ENCODE assay signal across 1 cellular context in the genomic region with DNA sequence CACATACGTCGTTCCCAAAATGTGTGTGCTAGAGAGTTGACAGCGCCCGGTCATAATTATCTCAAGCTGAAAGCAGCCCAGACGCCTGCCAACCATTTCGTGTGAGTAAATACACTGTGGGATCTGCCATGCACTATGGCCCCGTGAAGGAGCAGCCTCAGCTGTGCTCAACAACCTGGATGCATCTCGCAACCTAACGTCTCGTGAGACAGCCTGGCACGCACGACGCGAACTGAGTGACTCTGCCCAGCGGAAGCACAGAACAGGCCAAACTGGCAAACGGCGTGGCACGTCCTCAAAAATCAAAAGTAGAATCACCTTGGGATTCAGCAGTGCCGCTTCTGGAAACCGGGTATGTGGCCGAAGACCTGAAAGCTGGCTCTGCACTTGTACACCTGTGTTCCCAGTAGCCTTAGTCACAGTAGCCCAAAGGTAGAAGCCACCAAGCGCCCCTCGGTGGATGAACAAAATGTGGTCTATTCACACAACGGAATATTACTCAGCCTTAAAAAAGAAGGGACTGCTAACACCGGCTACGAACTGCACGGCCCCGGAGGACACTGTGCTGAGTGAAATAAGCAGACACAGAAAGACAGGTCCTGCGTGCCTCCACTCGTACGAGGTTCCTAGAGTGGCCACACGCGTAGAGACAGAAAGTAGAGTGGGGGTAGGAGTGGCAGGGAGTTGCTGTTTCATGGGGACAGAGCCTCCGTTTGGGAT.
TF ChIP-seq lines count a peak whose summit lies in the region.

No MANE protein-coding gene starts in this region.

TF ChIP-seq in HepG2, 621 proteins besides CTCF, POLR2A, EP300 and RAD21:
- TF ChIP-seq SMARCC2 (IDR thresholded peaks at IDR 0.05) (no peak), ZNF460 (CRISPR knock-in tag; IDR thresholded peaks at IDR 0.05; ENCODE audit: borderline replicate concordance) (no peak), STAT5B (CRISPR knock-in tag; IDR thresholded peaks at IDR 0.05) (no peak), ZNF776 (CRISPR knock-in tag; IDR thresholded peaks at IDR 0.05) (no peak), ZNF549 (CRISPR knock-in tag; IDR thresholded peaks at IDR 0.05) (no peak), MAZ (IDR thresholded peaks at IDR 0.05; ENCODE audit: borderline replicate concordance, low read depth, low read length) (no peak), MAZ (CRISPR knock-in tag; IDR thresholded peaks at IDR 0.05; ENCODE audit: low read depth) (no peak), ZNF724P (CRISPR knock-in tag; IDR thresholded peaks at IDR 0.05; ENCODE audit: borderline replicate concordance) (no peak), ZNF33A (CRISPR knock-in tag; IDR thresholded peaks at IDR 0.05; ENCODE audit: borderline replicate concordance) (no peak), TEAD3 (CRISPR knock-in tag; optimal IDR thresholded peaks at IDR 0.05; ENCODE audit: borderline replicate concordance) (no peak), MXD4 (CRISPR knock-in tag; IDR thresholded peaks at IDR 0.05) (no peak), FOXM1 (CRISPR knock-in tag; IDR thresholded peaks at IDR 0.05) (no peak), NFRKB (IDR thresholded peaks at IDR 0.05) (no peak), SRY (CRISPR knock-in tag; IDR thresholded peaks at IDR 0.05) (no peak), ZNF331 (CRISPR knock-in tag; IDR thresholded peaks at IDR 0.05) (no peak), CCDC6 (CRISPR knock-in tag; IDR thresholded peaks at IDR 0.05) (no peak), ZNF747 (CRISPR knock-in tag; IDR thresholded peaks at IDR 0.05; ENCODE audit: borderline replicate concordance) (no peak), SOX5 (CRISPR knock-in tag; IDR thresholded peaks at IDR 0.05; ENCODE audit: borderline replicate concordance) (no peak)
- TF ChIP-seq, protein P1, sequence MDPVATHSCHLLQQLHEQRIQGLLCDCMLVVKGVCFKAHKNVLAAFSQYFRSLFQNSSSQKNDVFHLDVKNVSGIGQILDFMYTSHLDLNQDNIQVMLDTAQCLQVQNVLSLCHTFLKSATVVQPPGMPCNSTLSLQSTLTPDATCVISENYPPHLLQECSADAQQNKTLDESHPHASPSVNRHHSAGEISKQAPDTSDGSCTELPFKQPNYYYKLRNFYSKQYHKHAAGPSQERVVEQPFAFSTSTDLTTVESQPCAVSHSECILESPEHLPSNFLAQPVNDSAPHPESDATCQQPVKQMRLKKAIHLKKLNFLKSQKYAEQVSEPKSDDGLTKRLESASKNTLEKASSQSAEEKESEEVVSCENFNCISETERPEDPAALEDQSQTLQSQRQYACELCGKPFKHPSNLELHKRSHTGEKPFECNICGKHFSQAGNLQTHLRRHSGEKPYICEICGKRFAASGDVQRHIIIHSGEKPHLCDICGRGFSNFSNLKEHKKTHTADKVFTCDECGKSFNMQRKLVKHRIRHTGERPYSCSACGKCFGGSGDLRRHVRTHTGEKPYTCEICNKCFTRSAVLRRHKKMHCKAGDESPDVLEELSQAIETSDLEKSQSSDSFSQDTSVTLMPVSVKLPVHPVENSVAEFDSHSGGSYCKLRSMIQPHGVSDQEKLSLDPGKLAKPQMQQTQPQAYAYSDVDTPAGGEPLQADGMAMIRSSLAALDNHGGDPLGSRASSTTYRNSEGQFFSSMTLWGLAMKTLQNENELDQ (CRISPR knock-in tag; IDR thresholded peaks at IDR 0.05; ENCODE audit: borderline replicate concordance), result no peak
- TF ChIP-seq, protein P2, sequence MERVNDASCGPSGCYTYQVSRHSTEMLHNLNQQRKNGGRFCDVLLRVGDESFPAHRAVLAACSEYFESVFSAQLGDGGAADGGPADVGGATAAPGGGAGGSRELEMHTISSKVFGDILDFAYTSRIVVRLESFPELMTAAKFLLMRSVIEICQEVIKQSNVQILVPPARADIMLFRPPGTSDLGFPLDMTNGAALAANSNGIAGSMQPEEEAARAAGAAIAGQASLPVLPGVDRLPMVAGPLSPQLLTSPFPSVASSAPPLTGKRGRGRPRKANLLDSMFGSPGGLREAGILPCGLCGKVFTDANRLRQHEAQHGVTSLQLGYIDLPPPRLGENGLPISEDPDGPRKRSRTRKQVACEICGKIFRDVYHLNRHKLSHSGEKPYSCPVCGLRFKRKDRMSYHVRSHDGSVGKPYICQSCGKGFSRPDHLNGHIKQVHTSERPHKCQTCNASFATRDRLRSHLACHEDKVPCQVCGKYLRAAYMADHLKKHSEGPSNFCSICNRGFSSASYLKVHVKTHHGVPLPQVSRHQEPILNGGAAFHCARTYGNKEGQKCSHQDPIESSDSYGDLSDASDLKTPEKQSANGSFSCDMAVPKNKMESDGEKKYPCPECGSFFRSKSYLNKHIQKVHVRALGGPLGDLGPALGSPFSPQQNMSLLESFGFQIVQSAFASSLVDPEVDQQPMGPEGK (CRISPR knock-in tag; IDR thresholded peaks at IDR 0.05), result no peak
- TF ChIP-seq, protein P3, sequence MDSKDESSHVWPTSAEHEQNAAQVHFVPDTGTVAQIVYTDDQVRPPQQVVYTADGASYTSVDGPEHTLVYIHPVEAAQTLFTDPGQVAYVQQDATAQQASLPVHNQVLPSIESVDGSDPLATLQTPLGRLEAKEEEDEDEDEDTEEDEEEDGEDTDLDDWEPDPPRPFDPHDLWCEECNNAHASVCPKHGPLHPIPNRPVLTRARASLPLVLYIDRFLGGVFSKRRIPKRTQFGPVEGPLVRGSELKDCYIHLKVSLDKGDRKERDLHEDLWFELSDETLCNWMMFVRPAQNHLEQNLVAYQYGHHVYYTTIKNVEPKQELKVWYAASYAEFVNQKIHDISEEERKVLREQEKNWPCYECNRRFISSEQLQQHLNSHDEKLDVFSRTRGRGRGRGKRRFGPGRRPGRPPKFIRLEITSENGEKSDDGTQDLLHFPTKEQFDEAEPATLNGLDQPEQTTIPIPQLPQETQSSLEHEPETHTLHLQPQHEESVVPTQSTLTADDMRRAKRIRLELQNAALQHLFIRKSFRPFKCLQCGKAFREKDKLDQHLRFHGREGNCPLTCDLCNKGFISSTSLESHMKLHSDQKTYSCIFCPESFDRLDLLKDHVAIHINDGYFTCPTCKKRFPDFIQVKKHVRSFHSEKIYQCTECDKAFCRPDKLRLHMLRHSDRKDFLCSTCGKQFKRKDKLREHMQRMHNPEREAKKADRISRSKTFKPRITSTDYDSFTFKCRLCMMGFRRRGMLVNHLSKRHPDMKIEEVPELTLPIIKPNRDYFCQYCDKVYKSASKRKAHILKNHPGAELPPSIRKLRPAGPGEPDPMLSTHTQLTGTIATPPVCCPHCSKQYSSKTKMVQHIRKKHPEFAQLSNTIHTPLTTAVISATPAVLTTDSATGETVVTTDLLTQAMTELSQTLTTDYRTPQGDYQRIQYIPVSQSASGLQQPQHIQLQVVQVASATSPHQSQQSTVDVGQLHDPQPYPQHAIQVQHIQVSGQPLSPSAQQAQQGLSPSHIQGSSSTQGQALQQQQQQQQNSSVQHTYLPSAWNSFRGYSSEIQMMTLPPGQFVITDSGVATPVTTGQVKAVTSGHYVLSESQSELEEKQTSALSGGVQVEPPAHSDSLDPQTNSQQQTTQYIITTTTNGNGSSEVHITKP (CRISPR knock-in tag; IDR thresholded peaks at IDR 0.05; ENCODE audit: low read depth), result no peak
TF ChIP-seq in HepG2: peak in this region for 0.
